9 cellular contexts compared by ENCODE assay signal in the genomic region with DNA sequence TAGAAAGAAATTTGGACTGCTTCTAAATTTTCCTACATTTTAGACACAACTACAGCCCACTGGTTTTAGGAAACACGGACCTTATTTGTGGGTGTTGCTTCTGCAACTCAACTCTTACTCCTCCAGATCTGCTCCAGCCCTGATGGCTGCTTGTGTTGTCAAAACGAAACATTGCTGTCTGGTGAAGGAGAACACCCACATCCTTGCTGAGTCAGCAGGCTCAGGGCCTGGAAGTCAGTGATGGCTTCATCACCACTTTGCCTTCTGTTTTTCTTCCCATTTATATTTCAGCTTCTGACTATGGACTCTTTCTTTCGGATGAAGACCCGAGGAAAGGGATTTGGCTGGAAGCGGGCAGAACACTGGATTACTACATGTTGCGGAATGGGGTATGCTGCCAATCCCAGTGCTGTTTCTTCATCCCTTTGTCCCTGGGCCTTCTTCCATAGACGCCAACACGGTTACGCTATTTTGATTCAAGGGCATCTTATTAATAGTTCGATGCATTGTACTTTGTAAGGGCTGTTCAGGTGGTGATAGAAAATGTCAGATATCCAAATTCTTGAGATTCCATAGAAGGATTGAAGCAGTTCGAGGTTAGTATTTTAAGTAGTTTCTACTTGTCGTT.
DNase-seq lines count a peak whose midpoint lies in the region; ATAC-seq, FAIRE-seq and TF ChIP-seq lines count a peak whose summit lies in the region.
"Had no signal": no experiment of that assay in that cellular context is flagged by ENCODE, and none has a peak within 500 bp of the region (broad histone marks: within the 10 kb centered on the region; RNA-seq: fewer than 3 reads in every experiment).

No MANE protein-coding gene starts in this region.

- POLR2A ChIA-PET in GM10248 (lab: Yijun Ruan, JAX), result no interaction called here

- DNase-seq in GM10248 (ENCODE audit: extremely low spot score) (peak; percentile 58), RCC 7860 (ENCODE audit: low spot score) (peak; percentile 80), medulla oblongata (ENCODE audit: extremely low spot score) (peak; percentile 73), NCI-H1092 (lab: John Stamatoyannopoulos, UW) (no peak), SW480 (ENCODE audit: low spot score) (no peak), retina (no peak), HFFc6 (no peak)

- H3K4me3 Mint-ChIP-seq in HFFc6, result no peak overlapping the region
- H3K4me3 Mint-ChIP-seq: activated naive CD4-positive, alpha-beta T cell treated with anti-CD3 and anti-CD28 coated beads, Interleukin-2, amount 50 U/mL, for 24 hours had no signal

- H3K27ac Mint-ChIP-seq in HFFc6, result no peak overlapping the region
- H3K27ac Mint-ChIP-seq: activated naive CD4-positive, alpha-beta T cell treated with anti-CD3 and anti-CD28 coated beads, Interleukin-2, amount 50 U/mL, for 24 hours had no signal

- peaks cover 37% of the 10 kb centered on the region for H3K36me3 Mint-ChIP-seq in HFFc6 (ENCODE audit: low read depth)

- H3K4me1 Mint-ChIP-seq in HFFc6 (ENCODE audit: low read depth), result peaks cover 28% of the 10 kb centered on the region
- H3K4me1 Mint-ChIP-seq: activated naive CD4-positive, alpha-beta T cell treated with anti-CD3 and anti-CD28 coated beads, Interleukin-2, amount 50 U/mL, for 24 hours had no signal

- peak; percentile 80 for ATAC-seq in GM21526 (IDR thresholded peaks at IDR 0.05; ENCODE audit: low FRiP score, unreplicated experiment)

- peaks cover 8% of the 10 kb centered on the region; the same call in 1 of the 2 replicates for H3K9me3 Mint-ChIP-seq in HFFc6
- H3K9me3 Mint-ChIP-seq: activated naive CD4-positive, alpha-beta T cell treated with anti-CD3 and anti-CD28 coated beads, Interleukin-2, amount 50 U/mL, for 24 hours had no signal

- peaks cover 2% of the 10 kb centered on the region; the same call in 1 of the 2 replicates for H3K27me3 Mint-ChIP-seq in HFFc6 (ENCODE audit: insufficient read depth)

- no peak for TF ChIP-seq CTCF in GM10248 (IDR thresholded peaks at IDR 0.05; ENCODE audit: control extremely low read depth, extremely low read depth, low read depth, missing control alignments)
- TF ChIP-seq CTCF in HFFc6 (IDR thresholded peaks at IDR 0.05), result no peak

- peak; percentile 77 for FAIRE-seq in RCC 7860 (lab: Jason Lieb, UNC)

- CTCF ChIA-PET in GM10248 (lab: Yijun Ruan, JAX), result interaction anchor here (0.7 to 0.9 kb wide), 2 partner anchors 8 to 13 kb away, joined by 3 to 4 read pairs; no protein-coding TSS in a partner anchor

Comparison
In these comparisons a context has a peak if more than half of its experiments do, and no peak if none do; other contexts are left out.
1. DNase-seq: peak in GM10248 (single experiment), RCC 7860 (single experiment) and medulla oblongata (single experiment); none in NCI-H1092 (single experiment), SW480 (single experiment), retina (single experiment) and HFFc6 (single experiment).